1 cellular context compared by ENCODE assay signal in genomic region chr1:10670190-10670589, GRCh38.
TF ChIP-seq lines count a peak whose summit lies in the region.

No MANE protein-coding gene starts in this region.

TF ChIP-seq in H1, 55 proteins besides CTCF, POLR2A, EP300 and RAD21 (continued from another document):
- TF ChIP-seq TAF7 (optimal IDR thresholded peaks at IDR 0.05; ENCODE audit: borderline replicate concordance, low read depth, low read length) (no peak), ATF3 (IDR thresholded peaks at IDR 0.05; ENCODE audit: insufficient read depth, low read depth, low read length) (no peak), GTF2F1 (IDR thresholded peaks at IDR 0.05; ENCODE audit: borderline replicate concordance, low read depth, low read length) (no peak), EZH2 (IDR thresholded peaks at IDR 0.05; ENCODE audit: low read depth, low read length, severe bottlenecking) (no peak), KDM4A (IDR thresholded peaks at IDR 0.05; ENCODE audit: low read depth, low read length, severe bottlenecking) (no peak), SRF (IDR thresholded peaks at IDR 0.05; ENCODE audit: low read depth, low read length) (no peak)
